Comparison of ENCODE assay signal across 8 cellular contexts in genomic region chr19:56404705-56405056, GRCh38. TPM values are rescaled to one million over a fixed set of nuclear protein-coding genes. Genes with fewer than 3 reads are reported as not detected.
A peak's percentile ranks its signal among the peaks of the same experiment; 100 is the strongest.
DNase-seq lines count a peak whose midpoint lies in the region; ATAC-seq and TF ChIP-seq lines count a peak whose summit lies in the region.

No MANE protein-coding gene starts in this region.

- no peak for TF ChIP-seq POLR2A in IMR-90 (IDR thresholded peaks at IDR 0.05; ENCODE audit: low read depth, low read length)

- H2BK20ac ChIP-seq in IMR-90 (ENCODE audit: low read depth, low read length), result no peak overlapping the region

- peak overlapping the region; percentile 91 for H3K23ac ChIP-seq in IMR-90 (ENCODE audit: low read depth, low read length)

- in situ Hi-C loops in IMR-90 (cut with MboI; ENCODE audit: low sequenced_read_pairs), result loop anchor here (25.0 kb wide), 1 partner anchor 983 kb away; the partner anchor contains the start of gene ZNF548

- H3K4ac ChIP-seq in IMR-90 (ENCODE audit: low read depth, low read length), result peak overlapping the region; percentile 93

- peaks cover 10 to 19% of the 10 kb centered on the region in 2 experiments for H3K79me1 ChIP-seq in IMR-90 (ENCODE audit: low read depth in 1 of 2, low read length in 2 of 2)

- H2BK15ac ChIP-seq in IMR-90 (ENCODE audit: low read depth, low read length), result peak overlapping the region; percentile 67

- peak overlapping the region; percentile 86; the same call in 1 of the 2 replicates for H3K56ac ChIP-seq in IMR-90 (ENCODE audit: extremely low read depth, insufficient read depth, low read length)

- BruUV-seq in Calu3 (replicated peaks; lab: Mats Ljungman, UMichigan) (no TSS peak), IMR-90 (replicated peaks; lab: Mats Ljungman, UMichigan) (no TSS peak)

- 53% methylated on average over 6 of the region's 9 CpGs; no CpG with 5 or more reads in 1 of the 2 experiments for WGBS in IMR-90 (ENCODE audit: extremely low coverage in 2 of 2, insufficient read length in 1 of 2), 2 experiments

- H3K9me1 ChIP-seq in IMR-90 (ENCODE audit: insufficient read depth, low read length), result peaks cover 7% of the 10 kb centered on the region

- H3K9me3 ChIP-seq in IMR-90 (ENCODE audit: control insufficient read depth, insufficient read depth, low read length), result peaks cover 21% of the 10 kb centered on the region

- peak overlapping the region; percentile 94 for H3K9ac ChIP-seq in IMR-90 (ENCODE audit: low read depth, low read length)

- peak overlapping the region; percentile 71 for H2BK5ac ChIP-seq in IMR-90 (ENCODE audit: low read depth, low read length, poor library complexity, severe bottlenecking)

- intact Hi-C loops in Calu3 (cut with micrococcal nuclease; ENCODE audit: unreplicated experiment), result no loop called here
- intact Hi-C loops in IMR-90 (cut with micrococcal nuclease), result loop anchor here (5.0 kb wide), 1 partner anchor 133 kb away; the partner anchor contains the start of gene ZFP28

- no peaks in the 10 kb centered on the region for H3K27me3 Mint-ChIP-seq in Calu3 (ENCODE audit: unreplicated experiment)
- no peaks in the 10 kb centered on the region for H3K27me3 Mint-ChIP-seq in central memory CD8-positive, alpha-beta T cell
- no peaks in the 10 kb centered on the region for H3K27me3 Mint-ChIP-seq in natural killer cell treated with Interleukin-12 subunit alpha and Interleukin-12 subunit beta and Interleukin-15 and Interleukin-18, amount 100 ng/mL, for 72 hours

- peak overlapping the region; percentile 100 for H2AFZ ChIP-seq in IMR-90 (replicated peaks; ENCODE audit: low read length, poor library complexity)

- peak overlapping the region; percentile 79 for H3K4me3 ChIP-seq in IMR-90 (ENCODE audit: insufficient read depth, low read depth, low read length)

- dilution Hi-C loops in IMR-90 (cut with HindIII; ENCODE audit: low sequenced_read_pairs, unreplicated experiment), result no loop called here

- peak overlapping the region; percentile 99 for H3K14ac ChIP-seq in IMR-90 (replicated peaks; ENCODE audit: low read depth, low read length)

- H3K27ac Mint-ChIP-seq in Calu3 (ENCODE audit: unreplicated experiment), result peak overlapping the region; percentile 42
- H3K27ac Mint-ChIP-seq in central memory CD8-positive, alpha-beta T cell (ENCODE audit: low read depth), result peak overlapping the region; percentile 96
- H3K27ac Mint-ChIP-seq in natural killer cell treated with Interleukin-12 subunit alpha and Interleukin-12 subunit beta and Interleukin-15 and Interleukin-18, amount 100 ng/mL, for 72 hours, result peak overlapping the region; percentile 92 to 93

- H3K27me3 ChIP-seq in IMR-90 (ENCODE audit: control insufficient read depth, insufficient read depth, low read length), result no peaks in the 10 kb centered on the region

- no peaks in the 10 kb centered on the region for H3K4me1 ChIP-seq in IMR-90 (ENCODE audit: control insufficient read depth, insufficient read depth, low read length)

- POLR2A ChIA-PET in IMR-90 (lab: Charles Lee; ENCODE audit: unreplicated experiment), result no interaction called here

- H4K91ac ChIP-seq in IMR-90 (ENCODE audit: insufficient read depth, low read depth, low read length), result peak overlapping the region; percentile 89

- peak overlapping the region; percentile 98 to 99 for H4K8ac ChIP-seq in IMR-90 (ENCODE audit: low read depth in 2 of 2, low read length in 2 of 2)

- H2AK5ac ChIP-seq in IMR-90 (ENCODE audit: low read depth, low read length), result peak overlapping the region; percentile 98

- peak overlapping the region; percentile 50 for H3K18ac ChIP-seq in IMR-90 (ENCODE audit: low read depth, low read length)

- ATAC-seq in IMR-90 (ENCODE audit: low read depth), result no peak
- ATAC-seq in central memory CD8-positive, alpha-beta T cell (replicated peaks; ENCODE audit: extremely low read depth, poor library complexity, severe bottlenecking), result peak; percentile 53
- peak; percentile 20 to 53 for ATAC-seq in natural killer cell treated with Interleukin-12 subunit alpha and Interleukin-12 subunit beta and Interleukin-15 and Interleukin-18, amount 100 ng/mL, for 72 hours
- no peak for ATAC-seq in GM18858 (IDR thresholded peaks at IDR 0.05; ENCODE audit: unreplicated experiment)
- no peak for ATAC-seq in HG03469 (IDR thresholded peaks at IDR 0.05; ENCODE audit: unreplicated experiment)

- H3K36me3 Mint-ChIP-seq in Calu3 (ENCODE audit: insufficient read depth, unreplicated experiment), result peaks cover 16% of the 10 kb centered on the region
- peaks cover 24% of the 10 kb centered on the region for H3K36me3 Mint-ChIP-seq in central memory CD8-positive, alpha-beta T cell (ENCODE audit: insufficient read depth)
- peaks cover 74% of the 10 kb centered on the region for H3K36me3 Mint-ChIP-seq in natural killer cell treated with Interleukin-12 subunit alpha and Interleukin-12 subunit beta and Interleukin-15 and Interleukin-18, amount 100 ng/mL, for 72 hours

- CTCF ChIA-PET in Calu3 (lab: Charles Lee), result no interaction called here
- CTCF ChIA-PET in IMR-90 (lab: Yijun Ruan, JAX), result no interaction called here

- peak overlapping the region; percentile 97 for H2AK9ac ChIP-seq in IMR-90 (replicated peaks; ENCODE audit: low read depth, low read length, poor library complexity)

- peaks cover 42% of the 10 kb centered on the region for H3K9me3 Mint-ChIP-seq in Calu3 (ENCODE audit: low read depth, unreplicated experiment)
- peaks cover 41% of the 10 kb centered on the region for H3K9me3 Mint-ChIP-seq in central memory CD8-positive, alpha-beta T cell
- H3K9me3 Mint-ChIP-seq in natural killer cell treated with Interleukin-12 subunit alpha and Interleukin-12 subunit beta and Interleukin-15 and Interleukin-18, amount 100 ng/mL, for 72 hours, result peaks cover 33% of the 10 kb centered on the region

- no peaks in the 10 kb centered on the region for H4K20me1 ChIP-seq in IMR-90 (ENCODE audit: insufficient read depth, low read length)

- peak overlapping the region; percentile 78 for H3K4me3 Mint-ChIP-seq in Calu3 (ENCODE audit: low read depth, unreplicated experiment)
- peak overlapping the region; percentile 79 for H3K4me3 Mint-ChIP-seq in central memory CD8-positive, alpha-beta T cell
- peak overlapping the region; percentile 87 for H3K4me3 Mint-ChIP-seq in natural killer cell treated with Interleukin-12 subunit alpha and Interleukin-12 subunit beta and Interleukin-15 and Interleukin-18, amount 100 ng/mL, for 72 hours

- no peak overlapping the region for H2BK120ac ChIP-seq in IMR-90 (ENCODE audit: low read depth, low read length)

- H4K5ac ChIP-seq in IMR-90 (ENCODE audit: low read depth, low read length), result peak overlapping the region; percentile 96

- H3K4me2 ChIP-seq in IMR-90 (ENCODE audit: low read depth, low read length), result peak overlapping the region; percentile 98

- TF ChIP-seq CTCF in Calu3 (IDR thresholded peaks at IDR 0.05; ENCODE audit: unreplicated experiment) (no peak), IMR-90 (conservative IDR thresholded peaks at IDR 0.05; ENCODE audit: low read depth, low read length) (no peak)

- H3K27ac ChIP-seq in IMR-90 (ENCODE audit: insufficient read depth, low read length), result peak overlapping the region; percentile 79

- H3K4me1 Mint-ChIP-seq in Calu3 (ENCODE audit: low read depth, unreplicated experiment), result peaks cover 15% of the 10 kb centered on the region
- H3K4me1 Mint-ChIP-seq in central memory CD8-positive, alpha-beta T cell, result peaks cover 20% of the 10 kb centered on the region
- H3K4me1 Mint-ChIP-seq in natural killer cell treated with Interleukin-12 subunit alpha and Interleukin-12 subunit beta and Interleukin-15 and Interleukin-18, amount 100 ng/mL, for 72 hours (ENCODE audit: low read depth in 2 of 2), result peaks cover 16 to 25% of the 10 kb centered on the region in 2 donors

- TF ChIP-seq RAD21 in IMR-90 (IDR thresholded peaks at IDR 0.05; ENCODE audit: low read length), result no peak

- H3K36me3 ChIP-seq in IMR-90 (ENCODE audit: control insufficient read depth, insufficient read depth, low read length), result peaks cover 12% of the 10 kb centered on the region

- DNase-seq in Calu3 (no peak), IMR-90 (no peak), DMS53 (lab: John Stamatoyannopoulos, UW) (no peak), NCI-H2107 treated with DMSO at 0.1 percent for 48 hours (lab: John Stamatoyannopoulos, UW; ENCODE audit: unreplicated experiment) (no peak)
- no peak for DNase-seq in central memory CD8-positive, alpha-beta T cell (ENCODE audit: low spot score in 2 of 2)
- no peak for DNase-seq in natural killer cell treated with Interleukin-12 subunit alpha and Interleukin-12 subunit beta and Interleukin-15 and Interleukin-18, amount 100 ng/mL, for 72 hours (ENCODE audit: low spot score)

TF ChIP-seq in IMR-90, 13 proteins besides CTCF, POLR2A, EP300 and RAD21:
- TF ChIP-seq BHLHE40 (IDR thresholded peaks at IDR 0.05; ENCODE audit: low read depth, low read length) (no peak), NFE2L2 (IDR thresholded peaks at IDR 0.05; ENCODE audit: low read depth, low read length) (no peak), CHD1 (IDR thresholded peaks at IDR 0.05; ENCODE audit: low read depth, low read length) (no peak), MXI1 (IDR thresholded peaks at IDR 0.05; ENCODE audit: borderline replicate concordance, low read depth, low read length) (no peak), MAZ (IDR thresholded peaks at IDR 0.05; ENCODE audit: borderline replicate concordance, low read depth, low read length) (no peak), SMC3 (IDR thresholded peaks at IDR 0.05; ENCODE audit: low read depth, low read length) (no peak), RFX5 (IDR thresholded peaks at IDR 0.05; ENCODE audit: low read depth, low read length) (no peak)

RNA-seq across cellular contexts. Expression of gene ZNF583, which starts 0.5 kb away (rescaled TPM):
- total RNA-seq in Calu3 (2022), result 2.3 and 3.8 TPM in 2 replicates
- total RNA-seq in IMR-90 (2012; rRNA removed), result 5.4 and 6.9 TPM in 2 replicates
- polyA plus RNA-seq in IMR-90 (2012; rRNA removed), result 1.9 and 2.8 TPM in 2 replicates
- polyA plus RNA-seq in IMR-90 (2012; cell fraction: cytosol; rRNA removed), result 0.46 and 0.47 TPM in 2 replicates
- 0.45 and 4.9 TPM in 2 replicates for polyA plus RNA-seq in IMR-90 (2012; cell fraction: nucleus; rRNA removed; ENCODE audit: low replicate concordance)
- 1 to 10 TPM; 3.1 to 3.2 TPM for total RNA-seq in natural killer cell treated with Interleukin-12 subunit alpha and Interleukin-12 subunit beta and Interleukin-15 and Interleukin-18, amount 100 ng/mL, for 72 hours

RNA-seq across cellular contexts. Expression of gene ZNF582, which starts 11.3 kb away (rescaled TPM):
- total RNA-seq in Calu3 (2022) (1.5 and 1.7 TPM in 2 replicates), IMR-90 (2012; rRNA removed) (1.7 and 1.8 TPM in 2 replicates)
- 1.6 and 1.9 TPM in 2 replicates for polyA plus RNA-seq in IMR-90 (2012; rRNA removed)
- 0.76 and 0.88 TPM in 2 replicates for polyA plus RNA-seq in IMR-90 (2012; cell fraction: cytosol; rRNA removed)
- polyA plus RNA-seq in IMR-90 (2012; cell fraction: nucleus; rRNA removed; ENCODE audit: low replicate concordance), result 0.67 and 2.1 TPM in 2 replicates
- total RNA-seq in natural killer cell treated with Interleukin-12 subunit alpha and Interleukin-12 subunit beta and Interleukin-15 and Interleukin-18, amount 100 ng/mL, for 72 hours, result 1 to 10 TPM in 1 of 2 donors, under 1 TPM in 1; 0.95 to 3.4 TPM

Comparison
In these comparisons a context has a peak if more than half of its experiments do, and no peak if none do; other contexts are left out.
1. H3K27ac Mint-ChIP-seq: peak in every context shown above with its lines; median percentile 96 in central memory CD8-positive, alpha-beta T cell; 92 in natural killer cell treated with Interleukin-12 subunit alpha and Interleukin-12 subunit beta and Interleukin-15 and Interleukin-18, amount 100 ng/mL, for 72 hours; 42 in Calu3.
2. ATAC-seq: peak in central memory CD8-positive, alpha-beta T cell (single experiment) and natural killer cell treated with Interleukin-12 subunit alpha and Interleukin-12 subunit beta and Interleukin-15 and Interleukin-18, amount 100 ng/mL, for 72 hours (2 of 2); none in IMR-90 (single experiment), GM18858 (single experiment) and HG03469 (single experiment).
3. Peak in every context shown above with its lines, with median percentiles within 50 percentile points of each other: H3K4me3 Mint-ChIP-seq.